In the genomic region with DNA sequence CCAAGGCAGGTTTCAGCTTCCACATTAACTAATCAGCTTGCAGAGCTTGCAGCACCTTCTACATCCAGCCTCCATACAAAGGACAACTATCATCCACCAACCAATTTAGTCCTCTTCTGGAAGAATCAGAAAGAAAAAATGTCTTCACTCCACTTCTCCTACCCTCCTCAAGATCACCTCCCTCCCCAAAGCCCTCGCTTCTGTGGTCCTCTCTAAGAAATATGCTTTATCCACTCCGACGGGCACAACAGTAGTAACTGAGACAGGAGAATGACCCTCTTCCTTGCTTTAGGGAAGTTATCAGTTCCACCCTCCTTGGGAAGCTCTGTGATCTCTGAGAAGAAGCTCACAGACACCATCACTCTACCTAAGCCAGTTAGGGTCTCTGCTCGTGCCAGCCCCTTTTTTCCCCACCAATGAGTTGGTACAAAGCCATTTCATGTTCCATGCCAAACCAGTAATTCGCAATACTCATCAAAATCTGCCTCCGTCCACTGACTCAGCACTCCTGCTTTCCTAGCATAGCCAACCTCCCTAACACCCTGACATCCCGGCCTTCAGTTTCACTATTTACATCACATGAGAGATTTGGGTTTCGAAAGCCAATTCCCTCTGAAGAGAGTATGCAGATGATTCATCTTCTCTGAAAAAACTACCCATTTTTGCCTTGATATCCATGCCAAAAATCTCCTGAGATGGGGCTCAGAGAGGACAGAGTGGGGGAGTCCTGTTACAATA, we compare ENCODE assay signal across 8 cellular contexts.
DNase-seq lines count a peak whose midpoint lies in the region; TF ChIP-seq lines count a peak whose summit lies in the region.

No MANE protein-coding gene starts in this region.

- peaks cover 7 to 18% (median 11%) of the 10 kb centered on the region in 10 experiments; a peak in 19 of 20 replicates for H3K4me1 ChIP-seq in BLaER1 treated with 17β-estradiol and CSF1 and Interleukin-3, amounts not matched to agents 10 nM and 100 nM
- peaks cover 58% of the 10 kb centered on the region for H3K4me1 ChIP-seq in osteoblast (ENCODE audit: insufficient read depth, low read length)

- peak overlapping the region; percentile 58 for H2AFZ ChIP-seq in osteoblast (ENCODE audit: low read length)

- H3K36me3 ChIP-seq in BLaER1 treated with 17β-estradiol and CSF1 and Interleukin-3, amounts not matched to agents 10 nM and 100 nM = no peaks in the 10 kb centered on the region
- no peaks in the 10 kb centered on the region for H3K36me3 ChIP-seq in osteoblast (ENCODE audit: insufficient read depth, low read length)

- no peaks in the 10 kb centered on the region for H3K27me3 ChIP-seq in BLaER1 treated with 17β-estradiol and CSF1 and Interleukin-3, amounts not matched to agents 10 nM and 100 nM
- H3K27me3 ChIP-seq in osteoblast (ENCODE audit: insufficient read depth, low read length) = no peaks in the 10 kb centered on the region

- no peaks in the 10 kb centered on the region for H4K20me1 ChIP-seq in BLaER1 treated with 17β-estradiol and CSF1 and Interleukin-3, amounts not matched to agents 10 nM and 100 nM
- H4K20me1 ChIP-seq in osteoblast (ENCODE audit: insufficient read depth, low read length) = no peaks in the 10 kb centered on the region

- no peaks in the 10 kb centered on the region for H3K79me2 ChIP-seq in osteoblast (ENCODE audit: insufficient read depth, low read length)

- peak; percentile 35 for DNase-seq in RPMI8226
- peak; percentile 98 for DNase-seq in fibroblast of mammary gland (ENCODE audit: low read depth)
- DNase-seq in osteoblast (ENCODE audit: insufficient read length, low spot score, missing footprints) = peak; percentile 94
- DNase-seq in G401 (ENCODE audit: low spot score) = no peak
- DNase-seq in GF-D8 (lab: John Stamatoyannopoulos, UW) = no peak
- DNase-seq in HuH-7.5 (ENCODE audit: low spot score) = no peak
- no peak for DNase-seq in GM20000 (ENCODE audit: low spot score)

- no peak overlapping the region for H3K9ac ChIP-seq in BLaER1 treated with 17β-estradiol and CSF1 and Interleukin-3, amounts not matched to agents 10 nM and 100 nM

- H3K4me3 ChIP-seq in BLaER1 treated with 17β-estradiol and CSF1 and Interleukin-3, amounts not matched to agents 10 nM and 100 nM = no peak overlapping the region
- no peak overlapping the region for H3K4me3 ChIP-seq in fibroblast of mammary gland (ENCODE audit: control insufficient read depth, low read depth, low read length)
- H3K4me3 ChIP-seq in osteoblast (ENCODE audit: insufficient read depth, low read length) = peak overlapping the region; percentile 48

- peak overlapping the region in 6 of 11 experiments; percentile 4 to 42 (median 32); a peak in 10 of 22 replicates for H3K4me2 ChIP-seq in BLaER1 treated with 17β-estradiol and CSF1 and Interleukin-3, amounts not matched to agents 10 nM and 100 nM
- peak overlapping the region; percentile 79 for H3K4me2 ChIP-seq in osteoblast (ENCODE audit: insufficient read depth, low read length)

- H3K9me3 ChIP-seq in BLaER1 treated with 17β-estradiol and CSF1 and Interleukin-3, amounts not matched to agents 10 nM and 100 nM (replicated peaks in 1 of 11) = no peaks in the 10 kb centered on the region
- H3K9me3 ChIP-seq in osteoblast (ENCODE audit: low read depth, low read length) = no peaks in the 10 kb centered on the region

- in situ Hi-C loops in G401 (cut with HindIII; ENCODE audit: low sequenced_read_pairs) = no loop called here

- TF ChIP-seq CTCF in fibroblast of mammary gland (conservative IDR thresholded peaks at IDR 0.05; ENCODE audit: control insufficient read depth, insufficient read depth, low read depth, low read length) = no peak
- no peak for TF ChIP-seq CTCF in osteoblast (IDR thresholded peaks at IDR 0.05; ENCODE audit: extremely low read depth, low read depth, low read length)
- no peak for TF ChIP-seq CTCF in GM20000 (IDR thresholded peaks at IDR 0.05; ENCODE audit: extremely low read depth, missing control alignments)

- peak overlapping the region in 2 of 11 experiments; percentile 11 to 35; a peak in 3 of 22 replicates for H3K27ac ChIP-seq in BLaER1 treated with 17β-estradiol and CSF1 and Interleukin-3, amounts not matched to agents 10 nM and 100 nM
- peak overlapping the region; percentile 91 for H3K27ac ChIP-seq in osteoblast (ENCODE audit: low read depth, low read length)

Comparison
In these comparisons a context has a peak if more than half of its experiments do, and no peak if none do; other contexts are left out.
1. DNase-seq: peak in RPMI8226 (single experiment), fibroblast of mammary gland (single experiment) and osteoblast (single experiment); none in G401 (single experiment), GF-D8 (single experiment), HuH-7.5 (single experiment) and GM20000 (single experiment).